26 cellular contexts compared by ENCODE assay signal in the genomic region with DNA sequence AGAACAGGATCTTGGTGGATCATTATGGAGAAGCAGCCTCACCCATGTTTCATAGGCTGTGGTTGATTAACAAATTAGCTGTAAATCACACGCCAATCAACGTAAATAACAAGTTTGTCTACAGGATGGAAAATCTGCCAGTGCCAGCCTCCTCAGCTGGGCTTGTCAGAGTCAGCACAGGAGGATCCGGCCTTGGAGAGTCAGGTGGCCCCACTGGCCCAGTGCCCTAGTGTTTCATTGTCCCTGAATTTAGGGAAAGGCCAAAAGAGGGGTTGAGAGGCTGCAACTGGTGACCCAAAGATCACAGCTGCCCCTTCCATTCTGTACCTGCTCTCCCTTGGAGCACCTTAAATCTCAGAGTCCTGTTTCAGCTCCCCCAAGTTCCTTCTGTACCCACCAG. TPM values are rescaled to one million over a fixed set of nuclear protein-coding genes. Genes with fewer than 3 reads are reported as not detected.
"Had no signal": no experiment of that assay in that cellular context is flagged by ENCODE, and none has a peak within 500 bp of the region (broad histone marks: within the 10 kb centered on the region; RNA-seq: fewer than 3 reads in every experiment).

No MANE protein-coding gene starts in this region.

- H3K9me3 ChIP-seq: esophagus squamous epithelium, gastrocnemius medialis, heart right ventricle, left lung, lower lobe of right lung, mucosa of descending colon had no signal

- H3K36me3 Mint-ChIP-seq: mesothelial cell of epicardium had no signal

- H3K9me3 Mint-ChIP-seq: mesothelial cell of epicardium had no signal

- ATAC-seq: gastrocnemius medialis, heart right ventricle, left cardiac atrium, left lung, left ventricle myocardium superior, lower lobe of right lung, mucosa of descending colon had no signal

- H3K27ac ChIP-seq: coronary artery, esophagus squamous epithelium, gastrocnemius medialis, heart right ventricle, left lung, lower lobe of right lung had no signal

- H3K27me3 ChIP-seq: gastrocnemius medialis had no signal

- H3K36me3 ChIP-seq: esophagus squamous epithelium, gastrocnemius medialis, heart right ventricle, left lung, lower lobe of right lung had no signal

- H3K4me1 ChIP-seq: gastrocnemius medialis, left lung, lower lobe of right lung had no signal

- H3K4me3 ChIP-seq: coronary artery, dorsolateral prefrontal cortex, esophagus squamous epithelium, gastrocnemius medialis, heart right ventricle, left lung, lower lobe of right lung, mucosa of descending colon had no signal

- FAIRE-seq: colon, endothelial cell of umbilical vein, islet of Langerhans, keratinocyte had no signal

- DNase-seq: dermis blood vessel endothelial cell; dorsolateral prefrontal cortex; effector CD4-positive, alpha-beta T cell; effector memory CD4-positive, alpha-beta T cell; esophagus squamous epithelium; foreskin fibroblast; foreskin melanocyte; gastrocnemius medialis; glutamatergic neuron; heart right ventricle; hippocampal formation; left cardiac atrium; left lung; left ventricle myocardium superior; lower lobe of right lung; mesenchymal stem cell; mucosa of descending colon had no signal

RNA-seq across cellular contexts. Expression of a gene that starts 42.4 kb away (rescaled TPM):
- total RNA-seq: dermis blood vessel endothelial cell, endothelial cell of umbilical vein, epithelial cell of proximal tubule, glomerular endothelial cell, lung microvascular endothelial cell had no signal
- polyA plus RNA-seq: endothelial cell of umbilical vein had no signal
